In genomic region chr20:59222239-59222981, GRCh38 we compare ENCODE assay signal across 8 cellular contexts. TPM values are rescaled to one million over a fixed set of nuclear protein-coding genes. Genes with fewer than 3 reads are reported as not detected.
DNase-seq lines count a peak whose midpoint lies in the region; ATAC-seq and TF ChIP-seq lines count a peak whose summit lies in the region.

No MANE protein-coding gene starts in this region.

- no peaks in the 10 kb centered on the region for H3K79me2 ChIP-seq in PC-3 (ENCODE audit: low read length)

- H3K4me1 ChIP-seq in PC-3 (ENCODE audit: insufficient read depth, low read length), result peaks cover 9% of the 10 kb centered on the region; the same call in 1 of the 2 replicates
- H3K4me1 ChIP-seq in naive thymus-derived CD4-positive, alpha-beta T cell (ENCODE audit: control insufficient read depth in 2 of 2, insufficient read depth in 2 of 2, low read length in 2 of 2), result peaks cover 5 to 13% of the 10 kb centered on the region in 2 donors

- H3K36me3 Mint-ChIP-seq in naive thymus-derived CD4-positive, alpha-beta T cell, result peaks cover 0 to 30% (median 7%) of the 10 kb centered on the region in 5 donors

- peak overlapping the region; percentile 95 for H3K4me2 ChIP-seq in PC-3 (ENCODE audit: low read length)

- no peak overlapping the region for H3K27ac ChIP-seq in PC-3 (ENCODE audit: low read length)
- H3K27ac ChIP-seq in naive thymus-derived CD4-positive, alpha-beta T cell (ENCODE audit: low read depth, low read length), result peak overlapping the region; percentile 62

- H3K27me3 ChIP-seq in PC-3 (ENCODE audit: low read length), result peaks cover 92% of the 10 kb centered on the region
- no peaks in the 10 kb centered on the region for H3K27me3 ChIP-seq in naive thymus-derived CD4-positive, alpha-beta T cell (ENCODE audit: control insufficient read depth in 2 of 2, insufficient read depth in 2 of 2, low read length in 2 of 2)

- no peaks in the 10 kb centered on the region for H3K9me2 ChIP-seq in PC-3 (replicated peaks; ENCODE audit: low read length)

- H3K4me3 ChIP-seq in PC-3 (ENCODE audit: low read length), result peak overlapping the region; percentile 71
- H3K4me3 ChIP-seq in naive thymus-derived CD4-positive, alpha-beta T cell (ENCODE audit: low read length), result peak overlapping the region; percentile 54

- peaks cover 14 to 43% (median 32%) of the 10 kb centered on the region in 7 donors for H3K4me1 Mint-ChIP-seq in naive thymus-derived CD4-positive, alpha-beta T cell

- intact Hi-C loops in PC-3 (cut with micrococcal nuclease), result loop anchor here (1.0 to 5.0 kb wide), 3 partner anchors 135 to 352 kb away; no protein-coding TSS in a partner anchor
- intact Hi-C loops in naive thymus-derived CD4-positive, alpha-beta T cell (cut with micrococcal nuclease), result loop anchor here (1.0 to 10.0 kb wide), 18 partner anchors 15 to 985 kb away; partner anchors contain the start of genes ATP5F1E (in 1 of the 2), CTSZ (in 1 of the 2), PRELID3B (in 1 of the 2) and STX16 (in 1 of the 2)

- H3F3A ChIP-seq in PC-3 (ENCODE audit: low read length, unreplicated experiment), result no peaks in the 10 kb centered on the region

- DNase-seq in AG20443 (ENCODE audit: low spot score), result peak; percentile 93
- peak; percentile 79 for DNase-seq in HT-29 (ENCODE audit: low spot score)
- peak; percentile 87 for DNase-seq in PC-3
- DNase-seq in activated T-helper 1 cell treated with Interleukin-2 at 50 U/mL for 16 hours (ENCODE audit: low read depth), result peak; percentile 68
- peak; percentile 61 for DNase-seq in fibroblast of gingiva (ENCODE audit: low read depth)
- peak; percentile 75 to 90 (median 82) for DNase-seq in naive thymus-derived CD4-positive, alpha-beta T cell
- DNase-seq in stimulated activated CD8-positive, alpha-beta memory T cell treated with anti-CD3 and anti-CD28 coated beads, Interleukin-7, amount 100 ng/mL, for 4 hours (ENCODE audit: low read depth in 2 of 2), result peak; percentile 41 to 66

- no peaks in the 10 kb centered on the region for H3K9me3 ChIP-seq in PC-3 (ENCODE audit: low read length)
- H3K9me3 ChIP-seq in naive thymus-derived CD4-positive, alpha-beta T cell (ENCODE audit: control insufficient read depth in 2 of 3, low read length in 3 of 3), result no peaks in the 10 kb centered on the region

- POLR2A ChIA-PET in PC-3 (lab: Charles Lee; ENCODE audit: unreplicated experiment), result no interaction called here
- POLR2A ChIA-PET in naive thymus-derived CD4-positive, alpha-beta T cell (lab: Charles Lee), result interaction anchor here (0.6 to 1.6 kb wide), 8 partner anchors 9 to 191 kb away, joined by 3 to 5 read pairs (median 3); partner anchors contain the start of gene ATP5F1E

- no peaks in the 10 kb centered on the region for H4K20me1 ChIP-seq in PC-3 (ENCODE audit: low read length)

- peaks cover 0 to 14% (median 0%) of the 10 kb centered on the region in 5 donors for H3K27me3 Mint-ChIP-seq in naive thymus-derived CD4-positive, alpha-beta T cell

- H3K27ac Mint-ChIP-seq in naive thymus-derived CD4-positive, alpha-beta T cell, result peak overlapping the region; percentile 63 to 94 (median 90)

- CTCF ChIA-PET in PC-3 (lab: Charles Lee), result interaction anchor here (0.5 to 1.0 kb wide), 4 partner anchors 17 to 760 kb away, joined by 3 to 8 read pairs (median 4); no protein-coding TSS in a partner anchor
- CTCF ChIA-PET in naive thymus-derived CD4-positive, alpha-beta T cell (lab: Charles Lee), result interaction anchor here (0.7 to 2.9 kb wide), 11 partner anchors 9 to 562 kb away, joined by 3 to 23 read pairs (median 5); no protein-coding TSS in a partner anchor

- H3K9me3 Mint-ChIP-seq in naive thymus-derived CD4-positive, alpha-beta T cell, result no peaks in the 10 kb centered on the region

- no peak overlapping the region for H3K9ac ChIP-seq in PC-3 (ENCODE audit: low read length)

- BruUV-seq in PC-3 (replicated peaks; lab: Mats Ljungman, UMichigan), result no TSS peak

- no peaks in the 10 kb centered on the region for H3K36me3 ChIP-seq in PC-3 (ENCODE audit: low read depth, low read length)
- H3K36me3 ChIP-seq in naive thymus-derived CD4-positive, alpha-beta T cell (ENCODE audit: control insufficient read depth in 2 of 3, insufficient read depth in 3 of 3, low read length in 3 of 3), result peaks cover 0 to 6% (median 0%) of the 10 kb centered on the region in 3 experiments

- ATAC-seq in GM19025 (IDR thresholded peaks at IDR 0.05; ENCODE audit: low read depth, unreplicated experiment), result peak; percentile 61
- ATAC-seq in PC-3, result peak; percentile 98
- ATAC-seq in naive thymus-derived CD4-positive, alpha-beta T cell, result peak; percentile 95

- peak overlapping the region; percentile 71 to 92 (median 86) for H3K4me3 Mint-ChIP-seq in naive thymus-derived CD4-positive, alpha-beta T cell

- peak; percentile 99 for TF ChIP-seq CTCF in PC-3 (conservative IDR thresholded peaks at IDR 0.05; ENCODE audit: low read depth, low read length)

- H2AFZ ChIP-seq in PC-3 (ENCODE audit: low read length), result peak overlapping the region; percentile 83

RNA-seq across cellular contexts. Expression of gene ZNF831, which starts 58.8 kb away (rescaled TPM):
- total RNA-seq in HT-29 (2014; rRNA removed; shearing (Covaris generic)), result not detected in 2 replicates
- total RNA-seq in PC-3 (2014; rRNA removed), result not detected in 2 replicates
- 10 to 100 TPM in 4 of 5 experiments, 1 to 10 TPM in 1; 8.5 to 37.8 (median 35.5) TPM for total RNA-seq in naive thymus-derived CD4-positive, alpha-beta T cell
- polyA plus RNA-seq in naive thymus-derived CD4-positive, alpha-beta T cell, result 1 to 10 TPM; 5.6 to 7.8 TPM
